ENCODE assay signal across 9 cellular contexts in genomic region chr19:23054456-23054855, GRCh38. TPM values are rescaled to one million over a fixed set of nuclear protein-coding genes. Genes with fewer than 3 reads are reported as not detected.
"Had no signal": no experiment of that assay in that cellular context is flagged by ENCODE, and none has a peak within 500 bp of the region (broad histone marks: within the 10 kb centered on the region; RNA-seq: fewer than 3 reads in every experiment).

No MANE protein-coding gene starts in this region.

- DNase-seq: GDM1, GF-D8 had no signal

- ATAC-seq: GM12878 had no signal

- FAIRE-seq: G401.6, GM12878, GM12891, GM12892, GM18507, GM19239 had no signal

- H3K4me3 ChIP-seq: GM12878 had no signal

RNA-seq across cellular contexts. Expression of gene ZNF728, which starts 51.5 kb away (rescaled TPM):
- total RNA-seq: G401, GM12878 had no signal
- polyA plus RNA-seq: GM12878 had no signal
